In the genomic region with DNA sequence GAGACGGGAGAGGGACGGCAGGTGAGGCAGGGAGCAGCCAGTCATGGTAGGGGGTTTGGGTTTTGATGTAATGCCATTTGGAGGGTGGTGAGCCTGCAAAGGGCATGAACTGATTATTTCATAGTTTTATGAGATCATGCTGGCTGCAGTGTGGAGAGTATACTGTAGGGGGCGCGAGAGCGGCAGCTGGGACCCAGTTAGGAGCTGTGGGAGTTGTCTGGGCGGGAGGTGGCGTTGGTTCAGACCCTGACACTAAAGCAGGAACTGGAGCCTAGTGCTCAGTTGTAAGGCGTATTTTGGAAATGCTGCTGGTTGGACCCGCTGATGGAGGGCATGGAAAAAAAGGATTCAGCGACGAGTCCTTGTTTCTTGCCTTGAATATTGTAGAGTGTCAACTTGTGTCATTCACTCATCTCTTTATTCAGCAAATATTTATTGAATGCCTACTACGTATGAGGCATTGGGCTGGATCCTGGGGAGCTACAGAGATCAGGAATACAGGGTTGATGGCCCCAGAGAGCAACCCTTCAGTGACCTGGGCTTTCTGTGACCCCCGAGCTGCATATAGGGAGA, we compare ENCODE assay signal across 8 cellular contexts. TPM values are rescaled to one million over a fixed set of nuclear protein-coding genes. Genes with fewer than 3 reads are reported as not detected.
DNase-seq lines count a peak whose midpoint lies in the region; ATAC-seq and TF ChIP-seq lines count a peak whose summit lies in the region.

No MANE protein-coding gene starts in this region.

- ATAC-seq in GM19023 (IDR thresholded peaks at IDR 0.05; ENCODE audit: unreplicated experiment), result peak; percentile 74

- H3K27ac Mint-ChIP-seq in activated naive CD4-positive, alpha-beta T cell treated with anti-CD3 and anti-CD28 coated beads, Interleukin-2, amount 10 ng/mL, durations not matched to agents 7 days and 5 days, result peak overlapping the region; percentile 35

- H3K27me3 Mint-ChIP-seq in activated naive CD4-positive, alpha-beta T cell treated with anti-CD3 and anti-CD28 coated beads, Interleukin-2, amount 10 ng/mL, durations not matched to agents 7 days and 5 days, result peaks cover 16% of the 10 kb centered on the region

- H3K4me3 ChIP-seq in AG09309 (ENCODE audit: control insufficient read depth, low read depth, low read length), result no peak overlapping the region
- H3K4me3 ChIP-seq in HL-60 (replicated peaks; ENCODE audit: insufficient read depth, low read length), result no peak overlapping the region
- no peak overlapping the region for H3K4me3 ChIP-seq in prostate gland
- no peak overlapping the region for H3K4me3 ChIP-seq in vagina

- peaks cover 5% of the 10 kb centered on the region for H3K9me3 Mint-ChIP-seq in activated naive CD4-positive, alpha-beta T cell treated with anti-CD3 and anti-CD28 coated beads, Interleukin-2, amount 10 ng/mL, durations not matched to agents 7 days and 5 days

- H3K4me1 Mint-ChIP-seq in activated naive CD4-positive, alpha-beta T cell treated with anti-CD3 and anti-CD28 coated beads, Interleukin-2, amount 10 ng/mL, durations not matched to agents 7 days and 5 days, result peaks cover 68% of the 10 kb centered on the region

- TF ChIP-seq CTCF in AG09309 (IDR thresholded peaks at IDR 0.05; ENCODE audit: control insufficient read depth, insufficient read depth, low read depth, low read length, missing control alignments) (peak; percentile 89), HL-60 (IDR thresholded peaks at IDR 0.05; ENCODE audit: insufficient read depth, low read length) (peak; percentile 98), prostate gland (IDR thresholded peaks at IDR 0.05) (peak; percentile 71 to 85 (median 73)), vagina (IDR thresholded peaks at IDR 0.05) (peak in 2 of 3 experiments; percentile 89 to 93)

- TF ChIP-seq POLR2A in prostate gland (IDR thresholded peaks at IDR 0.05), result no peak
- no peak for TF ChIP-seq POLR2A in vagina (IDR thresholded peaks at IDR 0.05)

- H3K36me3 ChIP-seq in prostate gland (no peaks in the 10 kb centered on the region), vagina (no peaks in the 10 kb centered on the region)

- H3K36me3 Mint-ChIP-seq in activated naive CD4-positive, alpha-beta T cell treated with anti-CD3 and anti-CD28 coated beads, Interleukin-2, amount 10 ng/mL, durations not matched to agents 7 days and 5 days, result peaks cover 6% of the 10 kb centered on the region

- intact Hi-C loops in head of caudate nucleus (cut with DNase I) (loop anchor here (10.0 kb wide), 1 partner anchor 275 kb away; no protein-coding TSS in a partner anchor), prostate gland (cut with DNase I) (loop anchor here (2.0 to 5.0 kb wide), 2 partner anchors 189 to 278 kb away; no protein-coding TSS in a partner anchor), vagina (cut with DNase I) (loop anchor here (1.0 kb wide), 1 partner anchor 189 kb away; no protein-coding TSS in a partner anchor)

- DNase-seq in AG09309 (ENCODE audit: low read depth), result no peak
- DNase-seq in HL-60 (ENCODE audit: low read depth in 1 of 2, low spot score in 1 of 2), result peak; percentile 59 to 92
- DNase-seq in SK-MEL-5 (ENCODE audit: low read depth, low spot score), result peak; percentile 79
- peak; percentile 94 for DNase-seq in activated naive CD4-positive, alpha-beta T cell treated with anti-CD3 and anti-CD28 coated beads, Interleukin-2, amount 10 ng/mL, durations not matched to agents 7 days and 5 days
- DNase-seq in head of caudate nucleus, result peak; percentile 46 to 88 (median 76)
- peak; percentile 57 for DNase-seq in prostate gland (ENCODE audit: low spot score)
- DNase-seq in vagina (ENCODE audit: extremely low spot score in 2 of 2), result no peak

- H3K9me3 ChIP-seq in prostate gland, result no peaks in the 10 kb centered on the region
- H3K9me3 ChIP-seq in vagina, result no peaks in the 10 kb centered on the region

- H3K4me3 Mint-ChIP-seq in activated naive CD4-positive, alpha-beta T cell treated with anti-CD3 and anti-CD28 coated beads, Interleukin-2, amount 10 ng/mL, durations not matched to agents 7 days and 5 days, result no peak overlapping the region

- H3K4me1 ChIP-seq in prostate gland (replicated peaks) (no peaks in the 10 kb centered on the region), vagina (no peaks in the 10 kb centered on the region)

- WGBS in prostate gland, result 20% methylated on average over 13 of the region's 13 CpGs

- H3K27me3 ChIP-seq in HL-60 (ENCODE audit: insufficient read depth, poor library complexity, severe bottlenecking) (no peaks in the 10 kb centered on the region), prostate gland (replicated peaks; ENCODE audit: insufficient read depth) (no peaks in the 10 kb centered on the region), vagina (no peaks in the 10 kb centered on the region)

- in situ Hi-C loops in SK-MEL-5 (cut with HindIII; ENCODE audit: low pct_unique_long_range_greater_than_20kb, low sequenced_read_pairs), result no loop called here

- no peak overlapping the region for H3K27ac ChIP-seq in HL-60 (replicated peaks)
- H3K27ac ChIP-seq in prostate gland, result no peak overlapping the region
- H3K27ac ChIP-seq in vagina, result no peak overlapping the region

- CTCF ChIA-PET in activated naive CD4-positive, alpha-beta T cell treated with anti-CD3 and anti-CD28 coated beads, Interleukin-2, amount 10 ng/mL, durations not matched to agents 7 days and 5 days (lab: Charles Lee), result interaction anchor here (0.5 to 5.6 kb wide), 41 partner anchors 8 to 298 kb away, joined by 3 to 111 read pairs (median 4); a partner anchor contains a TSS

RNA-seq across cellular contexts. Expression of a gene that starts 23.7 kb away (rescaled TPM):
- 2.1 and 3.1 TPM in 2 replicates for total RNA-seq in SK-MEL-5 (2014; rRNA removed; shearing (Covaris generic))
- polyA plus RNA-seq in SK-MEL-5 (2015; cell fraction: cytosol; rRNA removed), result 2.7 and 6.9 TPM in 2 replicates
- polyA plus RNA-seq in SK-MEL-5 (2015; cell fraction: nucleus; rRNA removed), result 12.1 and 44.0 TPM in 2 replicates
- total RNA-seq in prostate gland (10 to 100 TPM in 1 of 2 donors, 1 to 10 TPM in 1; 5.6 to 15.3 TPM), vagina (1.5 TPM)

Comparison
In these comparisons a context has a peak if more than half of its experiments do, and no peak if none do; other contexts are left out.
1. DNase-seq: peak in HL-60 (2 of 2), SK-MEL-5 (single experiment), activated naive CD4-positive, alpha-beta T cell treated with anti-CD3 and anti-CD28 coated beads, Interleukin-2, amount 10 ng/mL, durations not matched to agents 7 days and 5 days (single experiment), head of caudate nucleus (42 of 42) and prostate gland (single experiment); none in AG09309 (single experiment) and vagina (0 of 2).
2. Peak in every context shown above with its lines, with median percentiles within 50 percentile points of each other: CTCF ChIP-seq.